13 cellular contexts compared by ENCODE assay signal in genomic region chr3:150074277-150074676, GRCh38.
DNase-seq lines count a peak whose midpoint lies in the region; ATAC-seq, FAIRE-seq and TF ChIP-seq lines count a peak whose summit lies in the region.
"Had no signal": no experiment of that assay in that cellular context is flagged by ENCODE, and none has a peak within 500 bp of the region (broad histone marks: within the 10 kb centered on the region; RNA-seq: fewer than 3 reads in every experiment).

No MANE protein-coding gene starts in this region.

- no peak for DNase-seq in nephron progenitor cell
- no peak for DNase-seq in RCC 7860 (ENCODE audit: low spot score)
- DNase-seq in HT-29 (ENCODE audit: low spot score): no peak
- DNase-seq in SIG-M5 (lab: John Stamatoyannopoulos, UW): no peak
- DNase-seq: COR-L47, KBM-7, NCI-H2081, right cardiac atrium, tibial artery had no signal

- no peak for TF ChIP-seq CTCF in nephron progenitor cell (IDR thresholded peaks at IDR 0.05)

- FAIRE-seq in RCC 7860 (lab: Jason Lieb, UNC): no peak

- H3K4me1 Mint-ChIP-seq in nephron progenitor cell: peaks cover 50% of the 10 kb centered on the region

- peak overlapping the region; percentile 77 for H3K27ac Mint-ChIP-seq in nephron progenitor cell

- ATAC-seq in GM18868 (IDR thresholded peaks at IDR 0.05; ENCODE audit: unreplicated experiment) (peak; percentile 74), GM21825 (IDR thresholded peaks at IDR 0.05; ENCODE audit: unreplicated experiment) (peak; percentile 57), HG03442 (IDR thresholded peaks at IDR 0.05; ENCODE audit: unreplicated experiment) (peak; percentile 56), GM18873 (IDR thresholded peaks at IDR 0.05; ENCODE audit: low FRiP score, unreplicated experiment) (no peak)
- ATAC-seq: right cardiac atrium had no signal

- no peak overlapping the region for H3K4me3 Mint-ChIP-seq in nephron progenitor cell

- peaks cover 3% of the 10 kb centered on the region for H3K27me3 Mint-ChIP-seq in nephron progenitor cell (ENCODE audit: low read depth, poor library complexity)

- H3K9me3 Mint-ChIP-seq in nephron progenitor cell: peaks cover 21% of the 10 kb centered on the region

- H3K36me3 Mint-ChIP-seq in nephron progenitor cell (ENCODE audit: low read depth): no peaks in the 10 kb centered on the region
